16 cellular contexts compared by ENCODE assay signal in the genomic region with DNA sequence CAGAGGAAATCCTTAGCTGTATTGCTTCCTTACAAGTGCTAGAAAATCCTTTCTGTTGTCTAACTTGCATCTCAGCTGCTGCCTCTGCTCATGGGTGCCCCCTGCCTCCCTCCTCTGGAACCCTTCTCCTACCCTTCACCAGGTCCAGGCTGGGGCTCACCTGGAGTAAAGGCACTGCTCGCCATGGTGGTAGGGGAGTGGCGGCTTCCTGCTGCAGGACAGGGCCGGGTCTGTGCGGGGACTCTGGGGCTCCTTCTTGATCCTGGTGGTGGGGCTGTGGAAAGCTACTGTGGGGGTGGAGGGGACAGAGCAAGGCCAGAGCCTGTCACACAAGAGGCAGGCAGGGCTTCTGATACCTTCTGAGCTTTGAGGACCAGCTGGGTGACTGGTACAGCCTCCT. TPM values are rescaled to one million over a fixed set of nuclear protein-coding genes. Genes with fewer than 3 reads are reported as not detected.
DNase-seq lines count a peak whose midpoint lies in the region; ATAC-seq and TF ChIP-seq lines count a peak whose summit lies in the region.
"Had no signal": no experiment of that assay in that cellular context is flagged by ENCODE, and none has a peak within 500 bp of the region (broad histone marks: within the 10 kb centered on the region; RNA-seq: fewer than 3 reads in every experiment).

No MANE protein-coding gene starts in this region.

- no peak overlapping the region for H3K9ac ChIP-seq in endodermal cell (ENCODE audit: extremely low read depth, low read length, poor library complexity, severe bottlenecking)

- no peak overlapping the region for H3K27ac Mint-ChIP-seq in endodermal cell
- H3K27ac Mint-ChIP-seq in activated CD4-positive, alpha-beta T cell treated with anti-CD3 and anti-CD28 coated beads, Interleukin-2, amount 10 ng/mL, durations not matched to agents 7 days and 5 days: no peak overlapping the region
- H3K27ac Mint-ChIP-seq: CD4-positive, alpha-beta T cell had no signal

- H3K9me3 ChIP-seq in OCI-LY7 (ENCODE audit: low read length) (no peaks in the 10 kb centered on the region), endodermal cell (ENCODE audit: control insufficient read depth, low read length) (no peaks in the 10 kb centered on the region), upper lobe of right lung (no peaks in the 10 kb centered on the region), lower lobe of right lung (no peaks in the 10 kb centered on the region)

- H3K36me3 ChIP-seq in OCI-LY7 (ENCODE audit: insufficient read depth, low read length) (no peaks in the 10 kb centered on the region), endodermal cell (ENCODE audit: control insufficient read depth, insufficient read depth, low read length) (peaks cover 56% of the 10 kb centered on the region), upper lobe of right lung (no peaks in the 10 kb centered on the region), lower lobe of right lung (no peaks in the 10 kb centered on the region)

- H3K4me2 ChIP-seq in OCI-LY7 (ENCODE audit: low read length): no peak overlapping the region

- in situ Hi-C loops in GM13977 (cut with MboI; ENCODE audit: low pct_unique_long_range_greater_than_20kb, low sequenced_read_pairs, unreplicated experiment): no loop called here

- no peaks in the 10 kb centered on the region for H3K9me3 Mint-ChIP-seq in endodermal cell
- H3K9me3 Mint-ChIP-seq in activated CD4-positive, alpha-beta T cell treated with anti-CD3 and anti-CD28 coated beads, Interleukin-2, amount 10 ng/mL, durations not matched to agents 7 days and 5 days: no peaks in the 10 kb centered on the region
- H3K9me3 Mint-ChIP-seq: CD4-positive, alpha-beta T cell had no signal

- H4K20me1 ChIP-seq in OCI-LY7 (ENCODE audit: insufficient read depth, low read length): no peaks in the 10 kb centered on the region

- H3K27me3 ChIP-seq in endodermal cell (ENCODE audit: control insufficient read depth, insufficient read depth, low read length, poor library complexity, severe bottlenecking) (no peaks in the 10 kb centered on the region), upper lobe of right lung (no peaks in the 10 kb centered on the region), lower lobe of right lung (ENCODE audit: low read depth) (no peaks in the 10 kb centered on the region)

- BruUV-seq in OCI-LY7 (replicated peaks; lab: Mats Ljungman, UMichigan): no TSS peak

- POLR2A ChIA-PET in OCI-LY7 (lab: Charles Lee): no interaction called here
- POLR2A ChIA-PET in activated CD4-positive, alpha-beta T cell treated with anti-CD3 and anti-CD28 coated beads, Interleukin-2, amount 10 ng/mL, durations not matched to agents 7 days and 5 days (lab: Charles Lee): no interaction called here

- intact Hi-C loops in OCI-LY7 (cut with micrococcal nuclease; ENCODE audit: unreplicated experiment): no loop called here
- intact Hi-C loops in upper lobe of right lung (cut with DNase I): no loop called here
- intact Hi-C loops in lower lobe of right lung (cut with DNase I): no loop called here

- H3K4me1 ChIP-seq in OCI-LY7 (ENCODE audit: insufficient read depth, low read length, poor library complexity, severe bottlenecking) (no peaks in the 10 kb centered on the region), endodermal cell (ENCODE audit: control insufficient read depth, insufficient read depth, low read length) (peaks cover 18% of the 10 kb centered on the region), upper lobe of right lung (peaks cover 13% of the 10 kb centered on the region), lower lobe of right lung (peaks cover 16% of the 10 kb centered on the region)

- no peak for DNase-seq in GM13977 (ENCODE audit: low spot score)
- no peak for DNase-seq in OCI-LY7 (ENCODE audit: low spot score)
- no peak for DNase-seq in endodermal cell
- peak; percentile 38 for DNase-seq in upper lobe of right lung
- no peak for DNase-seq in activated CD4-positive, alpha-beta T cell treated with anti-CD3 and anti-CD28 coated beads, Interleukin-2, amount 10 ng/mL, durations not matched to agents 7 days and 5 days
- DNase-seq in AG08396 (ENCODE audit: low spot score): no peak
- no peak for DNase-seq in lower lobe of right lung
- DNase-seq: CD4-positive, alpha-beta T cell; KBM-7; NCI-H1417; NCI-H187; NCI-H2107; NCI-H510A; NCI-H748 treated with DMSO at 0.1 percent for 48 hours; NK-92 treated with Interleukin-12 subunit alpha and Interleukin-12 subunit beta, amount 100 ng/mL, for 24 hours; T-helper 1 cell had no signal

- no peaks in the 10 kb centered on the region for H3K9me2 ChIP-seq in OCI-LY7 (ENCODE audit: insufficient read depth, low read length)

- H3K27me3 Mint-ChIP-seq in endodermal cell (ENCODE audit: insufficient read depth): no peaks in the 10 kb centered on the region
- no peaks in the 10 kb centered on the region for H3K27me3 Mint-ChIP-seq in activated CD4-positive, alpha-beta T cell treated with anti-CD3 and anti-CD28 coated beads, Interleukin-2, amount 10 ng/mL, durations not matched to agents 7 days and 5 days
- H3K27me3 Mint-ChIP-seq: CD4-positive, alpha-beta T cell had no signal

- WGBS in endodermal cell (ENCODE audit: insufficient coverage in 1 of 2, insufficient read length in 1 of 2), 2 experiments: 81% methylated on average over 4 of the region's 4 CpGs; no CpG with 5 or more reads in 1 of the 2 experiments

- H3K4me3 ChIP-seq in OCI-LY7 (ENCODE audit: low read depth, low read length, poor library complexity, severe bottlenecking) (no peak overlapping the region), endodermal cell (ENCODE audit: low read length) (no peak overlapping the region), upper lobe of right lung (no peak overlapping the region), lower lobe of right lung (no peak overlapping the region)

- no peaks in the 10 kb centered on the region for H3K79me2 ChIP-seq in OCI-LY7 (ENCODE audit: insufficient read depth, low read depth, low read length)

- ATAC-seq in upper lobe of right lung (no peak), lower lobe of right lung (no peak)

- H3K4me1 Mint-ChIP-seq in endodermal cell: peaks cover 30% of the 10 kb centered on the region
- H3K4me1 Mint-ChIP-seq in activated CD4-positive, alpha-beta T cell treated with anti-CD3 and anti-CD28 coated beads, Interleukin-2, amount 10 ng/mL, durations not matched to agents 7 days and 5 days: peaks cover 4% of the 10 kb centered on the region

- no peak overlapping the region for H2AFZ ChIP-seq in OCI-LY7 (ENCODE audit: low read length)

- TF ChIP-seq CTCF in GM13977 (IDR thresholded peaks at IDR 0.05; ENCODE audit: extremely low read depth, insufficient read depth, missing control alignments) (peak; percentile 1), OCI-LY7 (conservative IDR thresholded peaks at IDR 0.05; ENCODE audit: low read length) (0 out of 2 replicates have a peak, but pooled peaks have one; percentile 25), endodermal cell (conservative IDR thresholded peaks at IDR 0.05) (peak; percentile 46), upper lobe of right lung (IDR thresholded peaks at IDR 0.05) (no peak), lower lobe of right lung (IDR thresholded peaks at IDR 0.05) (no peak)

- CTCF ChIA-PET in OCI-LY7 (lab: Charles Lee; ENCODE audit: unreplicated experiment): no interaction called here
- CTCF ChIA-PET in activated CD4-positive, alpha-beta T cell treated with anti-CD3 and anti-CD28 coated beads, Interleukin-2, amount 10 ng/mL, durations not matched to agents 7 days and 5 days (lab: Charles Lee): interaction anchor here (1.2 kb wide), 1 partner anchor 10 kb away, joined by 5 read pairs; no protein-coding TSS in a partner anchor

- H3K4me3 Mint-ChIP-seq in endodermal cell: no peak overlapping the region
- no peak overlapping the region for H3K4me3 Mint-ChIP-seq in activated CD4-positive, alpha-beta T cell treated with anti-CD3 and anti-CD28 coated beads, Interleukin-2, amount 10 ng/mL, durations not matched to agents 7 days and 5 days
- H3K4me3 Mint-ChIP-seq: CD4-positive, alpha-beta T cell had no signal

- H3K27ac ChIP-seq in OCI-LY7 (ENCODE audit: low read depth, low read length, poor library complexity, severe bottlenecking) (no peak overlapping the region), endodermal cell (ENCODE audit: low read depth, low read length) (no peak overlapping the region), upper lobe of right lung (no peak overlapping the region), lower lobe of right lung (no peak overlapping the region)

- H3K36me3 Mint-ChIP-seq in endodermal cell (ENCODE audit: low read depth): peaks cover 34% of the 10 kb centered on the region
- H3K36me3 Mint-ChIP-seq in activated CD4-positive, alpha-beta T cell treated with anti-CD3 and anti-CD28 coated beads, Interleukin-2, amount 10 ng/mL, durations not matched to agents 7 days and 5 days (ENCODE audit: low read depth): peaks cover 1% of the 10 kb centered on the region

RNA-seq across cellular contexts. Expression of gene ETV4, which starts 12.4 kb away (rescaled TPM):
- total RNA-seq in OCI-LY7 (2014; rRNA removed; shearing (Covaris generic)): not detected in 2 replicates
- total RNA-seq in OCI-LY7 (2022) (not detected in 2 replicates), endodermal cell (10 to 100 TPM; 51.1 to 83.0 TPM), upper lobe of right lung (4.0 TPM), lower lobe of right lung (2.2 TPM)
- polyA plus RNA-seq in endodermal cell (2013, experiment 1 of 2): 28.1 TPM
- polyA plus RNA-seq in endodermal cell (2013, experiment 2 of 2): 38.7 TPM
- total RNA-seq in activated CD4-positive, alpha-beta T cell treated with anti-CD3 and anti-CD28 coated beads, Interleukin-2, amount 10 ng/mL, durations not matched to agents 7 days and 5 days: under 1 TPM in 1 of 2 experiments, not detected in 1; 0.12 TPM
- total RNA-seq: CD4-positive, alpha-beta T cell had no signal

RNA-seq across cellular contexts. Expression of gene DHX8, which starts 49.9 kb away (rescaled TPM):
- total RNA-seq in OCI-LY7 (2014; rRNA removed; shearing (Covaris generic)): 32.4 and 37.0 TPM in 2 replicates
- 48.3 and 65.4 TPM in 2 replicates for total RNA-seq in OCI-LY7 (2022)
- total RNA-seq in endodermal cell: 10 to 100 TPM; 53.3 to 57.1 TPM
- polyA plus RNA-seq in endodermal cell (2013, experiment 1 of 2): 33.7 TPM
- 32.4 TPM for polyA plus RNA-seq in endodermal cell (2013, experiment 2 of 2)
- total RNA-seq in upper lobe of right lung: 50.8 TPM
- total RNA-seq in activated CD4-positive, alpha-beta T cell treated with anti-CD3 and anti-CD28 coated beads, Interleukin-2, amount 10 ng/mL, durations not matched to agents 7 days and 5 days: 10 to 100 TPM; 56.0 to 78.8 TPM
- 56.7 TPM for total RNA-seq in lower lobe of right lung

Comparison
In these comparisons a context has a peak if more than half of its experiments do, and no peak if none do; other contexts are left out.
1. CTCF ChIP-seq: peak in GM13977 (single experiment), OCI-LY7 (single experiment) and endodermal cell (single experiment); none in upper lobe of right lung (single experiment) and lower lobe of right lung (single experiment).
2. RNA of gene ETV4, which starts 12.4 kb away (total RNA-seq): 51.1 to 83.0 TPM in endodermal cell; 4.0 TPM in upper lobe of right lung (single experiment), 2.2 TPM in lower lobe of right lung (single experiment), 0.12 TPM in activated CD4-positive, alpha-beta T cell treated with anti-CD3 and anti-CD28 coated beads, Interleukin-2, amount 10 ng/mL, durations not matched to agents 7 days and 5 days and not detected in OCI-LY7; every median in the first group is over 10 times any median in the second.